Comparison of ENCODE assay signal across 16 cellular contexts in genomic region chr4:141912831-141913230, GRCh38.
A peak's percentile ranks its signal among the peaks of the same experiment; 100 is the strongest.
DNase-seq lines count a peak whose midpoint lies in the region; ATAC-seq and TF ChIP-seq lines count a peak whose summit lies in the region.
"Had no signal": no experiment of that assay in that cellular context is flagged by ENCODE, and none has a peak within 500 bp of the region (broad histone marks: within the 10 kb centered on the region; RNA-seq: fewer than 3 reads in every experiment).

No MANE protein-coding gene starts in this region.

- peak; percentile 50 for DNase-seq in COR-L47 (lab: John Stamatoyannopoulos, UW)
- peak; percentile 81 for DNase-seq in NCI-H1105 (lab: John Stamatoyannopoulos, UW)
- peak; percentile 88 for DNase-seq in SK-N-DZ (ENCODE audit: low spot score)
- DNase-seq in fibroblast of the aortic adventitia (ENCODE audit: low read depth) = peak; percentile 31
- DNase-seq in omental fat pad (ENCODE audit: low spot score) = no peak
- no peak for DNase-seq in esophagus squamous epithelium (lab: John Stamatoyannopoulos, UW)
- DNase-seq in KG1 (lab: John Stamatoyannopoulos, UW) = no peak
- DNase-seq in thyroid gland = no peak
- DNase-seq: activated naive CD8-positive, alpha-beta T cell treated with anti-CD3 and anti-CD28 coated beads, Interleukin-2, amount 10 ng/mL, durations not matched to agents 7 days and 5 days; glutamatergic neuron; NCI-H2227 treated with DMSO at 0.1 percent for 48 hours; PC-3; right lobe of liver; stimulated activated CD4-positive, alpha-beta T cell treated with anti-CD3 and anti-CD28 coated beads, Interleukin-4, amount 100 ng/mL, for 1 hour had no signal

- H3K27me3 ChIP-seq in esophagus squamous epithelium (no peaks in the 10 kb centered on the region), thyroid gland (no peaks in the 10 kb centered on the region)
- H3K27me3 ChIP-seq: breast epithelium, right lobe of liver, tibial nerve had no signal

- WGBS in esophagus squamous epithelium, 2 donors = 31 to 34% methylated on average over 4 of the region's 4 CpGs
- WGBS in thyroid gland, 2 donors = 45 to 53% methylated on average over 4 of the region's 4 CpGs

- H3K36me3 ChIP-seq in esophagus squamous epithelium (no peaks in the 10 kb centered on the region), thyroid gland (no peaks in the 10 kb centered on the region)
- H3K36me3 ChIP-seq: breast epithelium, right lobe of liver, tibial nerve had no signal

- intact Hi-C loops in esophagus squamous epithelium (cut with DNase I) = no loop called here
- intact Hi-C loops in thyroid gland (cut with DNase I) = no loop called here

- ATAC-seq in omental fat pad (ENCODE audit: low FRiP score) = no peak
- ATAC-seq: PC-3, right lobe of liver had no signal

- H3K27ac ChIP-seq in esophagus squamous epithelium = no peak overlapping the region
- H3K27ac ChIP-seq in thyroid gland = no peak overlapping the region
- H3K27ac ChIP-seq: breast epithelium, right lobe of liver, tibial nerve had no signal

- TF ChIP-seq CTCF in fibroblast of the aortic adventitia (IDR thresholded peaks at IDR 0.05; ENCODE audit: insufficient read depth, low read length) = no peak
- TF ChIP-seq CTCF in omental fat pad (IDR thresholded peaks at IDR 0.05) = no peak
- no peak for TF ChIP-seq CTCF in esophagus squamous epithelium (IDR thresholded peaks at IDR 0.05)
- no peak for TF ChIP-seq CTCF in thyroid gland (IDR thresholded peaks at IDR 0.05)

- H3K4me1 ChIP-seq in esophagus squamous epithelium (no peaks in the 10 kb centered on the region), thyroid gland (no peaks in the 10 kb centered on the region)
- H3K4me1 ChIP-seq: breast epithelium, right lobe of liver, tibial nerve had no signal

- no peak overlapping the region for H3K4me3 ChIP-seq in fibroblast of the aortic adventitia (ENCODE audit: low read depth, low read length)
- no peak overlapping the region for H3K4me3 ChIP-seq in esophagus squamous epithelium
- no peak overlapping the region for H3K4me3 ChIP-seq in thyroid gland (replicated peaks in 1 of 3)
- H3K4me3 ChIP-seq: breast epithelium, right lobe of liver, tibial nerve had no signal

- H3K9me3 ChIP-seq in esophagus squamous epithelium (no peaks in the 10 kb centered on the region), thyroid gland (no peaks in the 10 kb centered on the region)
- H3K9me3 ChIP-seq: breast epithelium, right lobe of liver, tibial nerve had no signal

- TF ChIP-seq POLR2A in esophagus squamous epithelium (IDR thresholded peaks at IDR 0.05) (no peak), thyroid gland (IDR thresholded peaks at IDR 0.05) (no peak)

Comparison
In these comparisons a context has a peak if more than half of its experiments do, and no peak if none do; other contexts are left out.
1. DNase-seq: peak in COR-L47 (single experiment), NCI-H1105 (single experiment), SK-N-DZ (single experiment) and fibroblast of the aortic adventitia (single experiment); none in omental fat pad (single experiment), esophagus squamous epithelium (single experiment), KG1 (single experiment) and thyroid gland (0 of 2).